ENCODE assay signal across 23 cellular contexts in genomic region chr15:75675579-75676404, GRCh38. TPM values are rescaled to one million over a fixed set of nuclear protein-coding genes. Genes with fewer than 3 reads are reported as not detected.
DNase-seq lines count a peak whose midpoint lies in the region; ATAC-seq and TF ChIP-seq lines count a peak whose summit lies in the region.
"Had no signal": no experiment of that assay in that cellular context is flagged by ENCODE, and none has a peak within 500 bp of the region (broad histone marks: within the 10 kb centered on the region; RNA-seq: fewer than 3 reads in every experiment).

No MANE protein-coding gene starts in this region.

- H3K9me3 Mint-ChIP-seq in chondrocyte (ENCODE audit: low read depth), result no peaks in the 10 kb centered on the region
- no peaks in the 10 kb centered on the region for H3K9me3 Mint-ChIP-seq in nephron progenitor cell
- H3K9me3 Mint-ChIP-seq: activated naive CD8-positive, alpha-beta T cell treated with anti-CD3 and anti-CD28 coated beads for 36 hours; GM23338; stimulated activated effector memory CD8-positive, alpha-beta T cell treated with anti-CD3 and anti-CD28 coated beads, Interleukin-12 subunit alpha, Interleukin-12 subunit beta, amount 100 ng/mL, for 72 hours; WTC11 had no signal

- peaks cover 5% of the 10 kb centered on the region for H3K36me3 ChIP-seq in left ventricle myocardium inferior
- H3K36me3 ChIP-seq in tibial artery, result peaks cover 41 to 60% (median 50%) of the 10 kb centered on the region in 3 donors

- H3K4me1 Mint-ChIP-seq in chondrocyte (ENCODE audit: low read depth) (peaks cover 63% of the 10 kb centered on the region), nephron progenitor cell (peaks cover 40% of the 10 kb centered on the region)
- H3K4me1 Mint-ChIP-seq: activated naive CD8-positive, alpha-beta T cell treated with anti-CD3 and anti-CD28 coated beads for 36 hours; stimulated activated effector memory CD8-positive, alpha-beta T cell treated with anti-CD3 and anti-CD28 coated beads, Interleukin-12 subunit alpha, Interleukin-12 subunit beta, amount 100 ng/mL, for 72 hours had no signal

- TF ChIP-seq CTCF in chondrocyte (IDR thresholded peaks at IDR 0.05) (no peak), left ventricle myocardium inferior (IDR thresholded peaks at IDR 0.05; ENCODE audit: borderline replicate concordance) (no peak), nephron progenitor cell (IDR thresholded peaks at IDR 0.05) (no peak), tibial artery (IDR thresholded peaks at IDR 0.05) (peak in 1 of 2 experiments; percentile 6)

- H3K27me3 Mint-ChIP-seq in chondrocyte (ENCODE audit: low read depth), result no peaks in the 10 kb centered on the region
- H3K27me3 Mint-ChIP-seq in nephron progenitor cell (ENCODE audit: low read depth, poor library complexity), result no peaks in the 10 kb centered on the region
- H3K27me3 Mint-ChIP-seq: activated naive CD8-positive, alpha-beta T cell treated with anti-CD3 and anti-CD28 coated beads for 36 hours had no signal

- H3K27ac ChIP-seq in left ventricle myocardium inferior (replicated peaks) (peak overlapping the region; percentile 81), tibial artery (peak overlapping the region; percentile 89 to 92)

- DNase-seq in chondrocyte (ENCODE audit: low spot score) (no peak), left ventricle myocardium inferior (no peak), nephron progenitor cell (no peak), tibial artery (peak in 1 of 2 donors; percentile 90), NCI-H446 treated with DMSO at 0.1 percent for 48 hours (lab: John Stamatoyannopoulos, UW) (no peak)
- DNase-seq in stimulated activated CD4-positive, alpha-beta T cell treated with anti-CD3 and anti-CD28 coated beads, Interleukin-1b, Interleukin-23, amount 100 ng/mL, for 48 hours, result no peak
- no peak for DNase-seq in activated CD8-positive, alpha-beta memory T cell treated with anti-CD3 and anti-CD28 coated beads for 24 hours
- DNase-seq: activated naive CD8-positive, alpha-beta T cell treated with anti-CD3 and anti-CD28 coated beads for 36 hours; Caco-2; DMS79 treated with DMSO at 0.1 percent for 48 hours; foreskin fibroblast; mucosa of descending colon; NCI-H1092 treated with DMSO at 0.1 percent for 48 hours; NCI-H187 treated with DMSO at 0.1 percent for 48 hours; NCI-H748 treated with DMSO at 0.1 percent for 48 hours; posterior cingulate gyrus; stimulated activated CD4-positive, alpha-beta T cell treated with anti-CD3 and anti-CD28 coated beads, Interleukin-2, amount 100 ng/mL, for 24 hours; T1000 had no signal

- H3K27me3 ChIP-seq in left ventricle myocardium inferior (ENCODE audit: low read depth) (no peaks in the 10 kb centered on the region), tibial artery (no peaks in the 10 kb centered on the region)

- intact Hi-C loops in left ventricle myocardium inferior (cut with micrococcal nuclease), result no loop called here
- intact Hi-C loops in tibial artery (cut with DNase I; ENCODE audit: low total_unique reads), result no loop called here

- H3K4me1 ChIP-seq in left ventricle myocardium inferior (peaks cover 66% of the 10 kb centered on the region), tibial artery (peaks cover 6 to 66% (median 57%) of the 10 kb centered on the region in 4 donors)

- no peaks in the 10 kb centered on the region for H3K9me3 ChIP-seq in left ventricle myocardium inferior (replicated peaks)
- no peaks in the 10 kb centered on the region for H3K9me3 ChIP-seq in tibial artery
- H3K9me3 ChIP-seq: Caco-2, mucosa of descending colon had no signal

- peak overlapping the region; percentile 92 for H3K27ac Mint-ChIP-seq in chondrocyte (ENCODE audit: unreplicated experiment)
- peak overlapping the region; percentile 22 for H3K27ac Mint-ChIP-seq in nephron progenitor cell
- H3K27ac Mint-ChIP-seq: activated naive CD8-positive, alpha-beta T cell treated with anti-CD3 and anti-CD28 coated beads for 36 hours; GM23338; WTC11 had no signal

- no peak for ATAC-seq in HG02970 (IDR thresholded peaks at IDR 0.05; ENCODE audit: low FRiP score, unreplicated experiment)
- ATAC-seq: GM23338; mucosa of descending colon; stimulated activated effector memory CD8-positive, alpha-beta T cell treated with anti-CD3 and anti-CD28 coated beads, Interleukin-12 subunit alpha, Interleukin-12 subunit beta, amount 100 ng/mL, for 72 hours; WTC11 had no signal

- no peak overlapping the region for H3K4me3 Mint-ChIP-seq in chondrocyte (ENCODE audit: unreplicated experiment)
- no peak overlapping the region for H3K4me3 Mint-ChIP-seq in nephron progenitor cell
- H3K4me3 Mint-ChIP-seq: activated naive CD8-positive, alpha-beta T cell treated with anti-CD3 and anti-CD28 coated beads for 36 hours; GM23338; stimulated activated effector memory CD8-positive, alpha-beta T cell treated with anti-CD3 and anti-CD28 coated beads, Interleukin-12 subunit alpha, Interleukin-12 subunit beta, amount 100 ng/mL, for 72 hours; WTC11 had no signal

- H3K4me3 ChIP-seq in left ventricle myocardium inferior, result no peak overlapping the region
- no peak overlapping the region for H3K4me3 ChIP-seq in tibial artery
- H3K4me3 ChIP-seq: GM23338, mucosa of descending colon, skin epidermis had no signal

- peaks cover 29% of the 10 kb centered on the region for H3K36me3 Mint-ChIP-seq in chondrocyte (ENCODE audit: low read depth)
- H3K36me3 Mint-ChIP-seq in nephron progenitor cell (ENCODE audit: low read depth), result peaks cover 7% of the 10 kb centered on the region
- H3K36me3 Mint-ChIP-seq: activated naive CD8-positive, alpha-beta T cell treated with anti-CD3 and anti-CD28 coated beads for 36 hours; stimulated activated effector memory CD8-positive, alpha-beta T cell treated with anti-CD3 and anti-CD28 coated beads, Interleukin-12 subunit alpha, Interleukin-12 subunit beta, amount 100 ng/mL, for 72 hours; WTC11 had no signal

RNA-seq across cellular contexts. Expression of gene SNX33, which starts 28.1 kb away (rescaled TPM):
- total RNA-seq in chondrocyte, result 21.6 to 31.2 TPM (median 30.2 TPM) in 3 replicates
- total RNA-seq in left ventricle myocardium inferior, result 11.4 TPM

RNA-seq across cellular contexts. Expression of gene IMP3, which starts 35.8 kb away (rescaled TPM):
- total RNA-seq in chondrocyte (28.7 to 30.0 TPM (median 29.0 TPM) in 3 replicates), left ventricle myocardium inferior (49.1 TPM)

RNA-seq across cellular contexts. Expression of gene CSPG4, which starts 36.9 kb away (rescaled TPM):
- 302 to 607 TPM (median 595 TPM) in 3 replicates for total RNA-seq in chondrocyte
- 9.1 TPM for total RNA-seq in left ventricle myocardium inferior
- total RNA-seq: activated naive CD8-positive, alpha-beta T cell treated with anti-CD3 and anti-CD28 coated beads for 36 hours had no signal

RNA-seq across cellular contexts. Expression of gene SNUPN, which starts 50.3 kb away (rescaled TPM):
- 18.6 to 22.7 TPM (median 21.7 TPM) in 3 replicates for total RNA-seq in chondrocyte
- total RNA-seq in left ventricle myocardium inferior, result 19.5 TPM

Comparison
In these comparisons a context has a peak if more than half of its experiments do, and no peak if none do; other contexts are left out.
1. RNA of gene CSPG4, which starts 36.9 kb away (total RNA-seq): 302 to 607 TPM in chondrocyte; 9.1 TPM in left ventricle myocardium inferior (single experiment); every median in the first group is over 10 times any median in the second.